Comparison of ENCODE assay signal across 29 cellular contexts in the genomic region with DNA sequence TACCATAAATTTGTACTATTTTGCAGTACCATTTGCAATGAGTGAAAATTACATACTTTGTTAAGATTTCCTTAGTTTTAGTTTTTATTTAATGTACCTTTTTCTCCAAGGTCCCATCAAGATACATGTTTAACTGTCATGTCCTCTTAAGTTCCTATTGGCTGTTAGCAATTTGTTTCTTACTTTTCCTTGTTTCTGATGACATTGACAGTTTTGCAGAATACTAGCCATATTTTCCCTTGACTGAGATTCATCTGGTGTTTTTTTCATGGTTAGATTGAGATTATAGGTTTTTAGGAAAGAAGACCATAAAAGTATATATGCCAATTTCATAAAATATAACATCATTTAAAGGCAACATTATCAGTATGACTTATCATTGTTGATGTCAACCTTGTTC.
DNase-seq lines count a peak whose midpoint lies in the region; ATAC-seq, FAIRE-seq and TF ChIP-seq lines count a peak whose summit lies in the region.
"Had no signal": no experiment of that assay in that cellular context is flagged by ENCODE, and none has a peak within 500 bp of the region (broad histone marks: within the 10 kb centered on the region; RNA-seq: fewer than 3 reads in every experiment).

No MANE protein-coding gene starts in this region.

- POLR2A ChIA-PET in HepG2 (lab: Yijun Ruan, JAX) (no interaction called here), A549 (lab: Yijun Ruan, JAX) (no interaction called here)

- H3K27ac ChIP-seq in HepG2 (ENCODE audit: extremely low read length, insufficient read depth, low read length) (no peak overlapping the region), right lobe of liver (no peak overlapping the region), A549 (no peak overlapping the region)
- H3K27ac ChIP-seq: 22Rv1; BLaER1; BLaER1 treated with 17β-estradiol and CSF1 and Interleukin-3, amounts not matched to agents 10 nM and 100 nM; C4-2B had no signal

- TF ChIP-seq POLR2A in HepG2 (IDR thresholded peaks at IDR 0.05; ENCODE audit: insufficient read depth in 1 of 2, low read depth in 2 of 2, low read length in 2 of 2) = no peak
- TF ChIP-seq POLR2A in right lobe of liver (IDR thresholded peaks at IDR 0.05) = no peak
- TF ChIP-seq POLR2A in A549 (IDR thresholded peaks at IDR 0.05; ENCODE audit: low read length) = no peak

- no peak overlapping the region for H3K4me2 ChIP-seq in HepG2 (ENCODE audit: low read depth, low read length)
- H3K4me2 ChIP-seq in A549 = no peak overlapping the region
- H3K4me2 ChIP-seq: BLaER1; BLaER1 treated with 17β-estradiol and CSF1 and Interleukin-3, amounts not matched to agents 10 nM and 100 nM had no signal

- H2AFZ ChIP-seq in HepG2 (ENCODE audit: low read length) = no peak overlapping the region

- CTCF ChIA-PET in HepG2 (lab: Yijun Ruan, JAX; ENCODE audit: low intra/inter-chr PET ratio, low total read pairs) (no interaction called here), A549 (lab: Yijun Ruan, JAX) (no interaction called here)

- no peak for TF ChIP-seq CTCF in HepG2 (CRISPR knock-in tag; IDR thresholded peaks at IDR 0.05)
- TF ChIP-seq CTCF in right lobe of liver (IDR thresholded peaks at IDR 0.05) = no peak
- no peak for TF ChIP-seq CTCF in A549 (IDR thresholded peaks at IDR 0.05)

- H3K4me3 ChIP-seq in HepG2 (replicated peaks in 1 of 3; ENCODE audit: insufficient read depth in 1 of 3, low read depth in 2 of 3, low read length in 3 of 3) = no peak overlapping the region
- H3K4me3 ChIP-seq in right lobe of liver = no peak overlapping the region
- no peak overlapping the region for H3K4me3 ChIP-seq in A549
- H3K4me3 ChIP-seq: BLaER1; BLaER1 treated with 17β-estradiol and CSF1 and Interleukin-3, amounts not matched to agents 10 nM and 100 nM had no signal

- no peaks in the 10 kb centered on the region for H3K4me1 ChIP-seq in HepG2 (ENCODE audit: insufficient read depth, low read length)
- no peaks in the 10 kb centered on the region for H3K4me1 ChIP-seq in right lobe of liver
- H3K4me1 ChIP-seq in A549 = no peaks in the 10 kb centered on the region
- H3K4me1 ChIP-seq: BE2C; BLaER1; BLaER1 treated with 17β-estradiol and CSF1 and Interleukin-3, amounts not matched to agents 10 nM and 100 nM had no signal

- in situ Hi-C loops in HepG2 (cut with HindIII; ENCODE audit: extremely low pct_ligation_motif_present, low pct_unique_long_range_greater_than_20kb) = no loop called here

- no TSS peak for BruUV-seq in HepG2 (replicated peaks; lab: Mats Ljungman, UMichigan)

- H3K79me2 ChIP-seq in HepG2 (ENCODE audit: insufficient read depth, low read length) = no peaks in the 10 kb centered on the region

- H3K9me3 ChIP-seq in HepG2 (ENCODE audit: low read length) = no peaks in the 10 kb centered on the region
- H3K9me3 ChIP-seq in right lobe of liver = no peaks in the 10 kb centered on the region
- H3K9me3 ChIP-seq in A549 = no peaks in the 10 kb centered on the region
- H3K9me3 ChIP-seq: BE2C, BLaER1, Caco-2 had no signal

- DNase-seq in HepG2 (ENCODE audit: low spot score) (no peak), right lobe of liver (no peak), A549 (ENCODE audit: low read depth in 1 of 2, low spot score in 1 of 2) (no peak), SIG-M5 (lab: John Stamatoyannopoulos, UW) (no peak)
- DNase-seq: 8988T; ACHN; AML-193; BE2C; C1 segment of cervical spinal cord; Caco-2; Calu3; CD4-positive, alpha-beta memory T cell; CD4-positive, alpha-beta T cell; CD4-positive, CD25-positive, alpha-beta regulatory T cell; CD8-positive, alpha-beta memory T cell; CD8-positive, alpha-beta T cell; COR-L47; DMS 273 treated with DMSO at 0.1 percent for 48 hours; DMS153; DMS53; DMS79; DMS79 treated with DMSO at 0.1 percent for 48 hours; DND-41; EL had no signal

- ATAC-seq in HepG2 (no peak), right lobe of liver (no peak), A549 (no peak)
- ATAC-seq: CD8-positive, alpha-beta T cell had no signal

- TF ChIP-seq EP300 in HepG2 (IDR thresholded peaks at IDR 0.05; ENCODE audit: low read depth in 2 of 2, low read length in 2 of 2) (no peak), HepG2 (CRISPR knock-in tag; IDR thresholded peaks at IDR 0.05; ENCODE audit: borderline replicate concordance) (no peak), A549 (IDR thresholded peaks at IDR 0.05) (no peak)

- no peak overlapping the region for H3K9ac ChIP-seq in HepG2 (ENCODE audit: insufficient read depth, low read depth, low read length)
- H3K9ac ChIP-seq: BLaER1; BLaER1 treated with 17β-estradiol and CSF1 and Interleukin-3, amounts not matched to agents 10 nM and 100 nM had no signal

- no peaks in the 10 kb centered on the region for H4K20me1 ChIP-seq in HepG2 (ENCODE audit: insufficient read depth, low read length)
- H4K20me1 ChIP-seq: BLaER1; BLaER1 treated with 17β-estradiol and CSF1 and Interleukin-3, amounts not matched to agents 10 nM and 100 nM had no signal

- no peak for FAIRE-seq in HepG2 (lab: Jason Lieb, UNC)
- FAIRE-seq in A549 (lab: Jason Lieb, UNC) = no peak
- FAIRE-seq: A204.1 had no signal

- H3K27me3 ChIP-seq in HepG2 (ENCODE audit: control insufficient read depth in 1 of 2, insufficient read depth in 2 of 2, low read length in 2 of 2) (no peaks in the 10 kb centered on the region), right lobe of liver (no peaks in the 10 kb centered on the region)
- H3K27me3 ChIP-seq: BE2C; BLaER1; BLaER1 treated with 17β-estradiol and CSF1 and Interleukin-3, amounts not matched to agents 10 nM and 100 nM had no signal

- intact Hi-C loops in HepG2 (cut with micrococcal nuclease; ENCODE audit: unreplicated experiment) (no loop called here), right lobe of liver (cut with DNase I) (no loop called here)

- no peak for TF ChIP-seq RAD21 in HepG2 (CRISPR knock-in tag; IDR thresholded peaks at IDR 0.05)
- TF ChIP-seq RAD21 in A549 (conservative IDR thresholded peaks at IDR 0.05 in 1 of 2, IDR thresholded peaks at IDR 0.05 in 1 of 2) = no peak

- H3K36me3 ChIP-seq in HepG2 (replicated peaks in 1 of 2; ENCODE audit: control insufficient read depth in 1 of 2, insufficient read depth in 2 of 2, low read length in 2 of 2) (no peaks in the 10 kb centered on the region), right lobe of liver (no peaks in the 10 kb centered on the region)
- H3K36me3 ChIP-seq: BE2C; BLaER1; BLaER1 treated with 17β-estradiol and CSF1 and Interleukin-3, amounts not matched to agents 10 nM and 100 nM had no signal

TF ChIP-seq in HepG2, 621 proteins besides CTCF, POLR2A, EP300 and RAD21 (continues in another document):
- no peak for TF ChIP-seq MTA3 (CRISPR knock-in tag; IDR thresholded peaks at IDR 0.05)
- peak; percentile 45 to 51; a peak in 3 of 4 replicates for TF ChIP-seq MAFK (conservative IDR thresholded peaks at IDR 0.05 in 1 of 2, IDR thresholded peaks at IDR 0.05 in 1 of 2; ENCODE audit: low read length in 2 of 2)
- no peak for TF ChIP-seq NCOA2 (CRISPR knock-in tag; IDR thresholded peaks at IDR 0.05)
- TF ChIP-seq, protein P1, sequence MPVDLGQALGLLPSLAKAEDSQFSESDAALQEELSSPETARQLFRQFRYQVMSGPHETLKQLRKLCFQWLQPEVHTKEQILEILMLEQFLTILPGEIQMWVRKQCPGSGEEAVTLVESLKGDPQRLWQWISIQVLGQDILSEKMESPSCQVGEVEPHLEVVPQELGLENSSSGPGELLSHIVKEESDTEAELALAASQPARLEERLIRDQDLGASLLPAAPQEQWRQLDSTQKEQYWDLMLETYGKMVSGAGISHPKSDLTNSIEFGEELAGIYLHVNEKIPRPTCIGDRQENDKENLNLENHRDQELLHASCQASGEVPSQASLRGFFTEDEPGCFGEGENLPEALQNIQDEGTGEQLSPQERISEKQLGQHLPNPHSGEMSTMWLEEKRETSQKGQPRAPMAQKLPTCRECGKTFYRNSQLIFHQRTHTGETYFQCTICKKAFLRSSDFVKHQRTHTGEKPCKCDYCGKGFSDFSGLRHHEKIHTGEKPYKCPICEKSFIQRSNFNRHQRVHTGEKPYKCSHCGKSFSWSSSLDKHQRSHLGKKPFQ (CRISPR knock-in tag; IDR thresholded peaks at IDR 0.05; ENCODE audit: insufficient replicate concordance) = no peak

TF ChIP-seq in A549, 52 proteins besides CTCF, POLR2A, EP300 and RAD21:
- TF ChIP-seq MAFK (IDR thresholded peaks at IDR 0.05; ENCODE audit: partially characterized antibody) = peak; percentile 56
- no peak for TF ChIP-seq CHD2 (IDR thresholded peaks at IDR 0.05; ENCODE audit: low read length, partially characterized antibody)
TF ChIP-seq in A549: peak in this region for 1.
